Comparison of ENCODE assay signal across 1 cellular context in genomic region chr16:30665155-30665829, GRCh38.
TF ChIP-seq lines count a peak whose summit lies in the region.

No MANE protein-coding gene starts in this region.

TF ChIP-seq in IMR-90, 13 proteins besides CTCF, POLR2A, EP300 and RAD21:
- TF ChIP-seq MXI1 (IDR thresholded peaks at IDR 0.05; ENCODE audit: borderline replicate concordance, low read depth, low read length), result no peak
- TF ChIP-seq USF2 (IDR thresholded peaks at IDR 0.05; ENCODE audit: low read depth, low read length), result no peak
- no peak for TF ChIP-seq MAZ (IDR thresholded peaks at IDR 0.05; ENCODE audit: borderline replicate concordance, low read depth, low read length)
- no peak for TF ChIP-seq CEBPB (IDR thresholded peaks at IDR 0.05; ENCODE audit: low read depth, low read length)
- TF ChIP-seq BHLHE40 (IDR thresholded peaks at IDR 0.05; ENCODE audit: low read depth, low read length), result no peak
- TF ChIP-seq CHD1 (IDR thresholded peaks at IDR 0.05; ENCODE audit: low read depth, low read length), result no peak
- no peak for TF ChIP-seq FOS (IDR thresholded peaks at IDR 0.05; ENCODE audit: low read depth, low read length)
